In the genomic region with DNA sequence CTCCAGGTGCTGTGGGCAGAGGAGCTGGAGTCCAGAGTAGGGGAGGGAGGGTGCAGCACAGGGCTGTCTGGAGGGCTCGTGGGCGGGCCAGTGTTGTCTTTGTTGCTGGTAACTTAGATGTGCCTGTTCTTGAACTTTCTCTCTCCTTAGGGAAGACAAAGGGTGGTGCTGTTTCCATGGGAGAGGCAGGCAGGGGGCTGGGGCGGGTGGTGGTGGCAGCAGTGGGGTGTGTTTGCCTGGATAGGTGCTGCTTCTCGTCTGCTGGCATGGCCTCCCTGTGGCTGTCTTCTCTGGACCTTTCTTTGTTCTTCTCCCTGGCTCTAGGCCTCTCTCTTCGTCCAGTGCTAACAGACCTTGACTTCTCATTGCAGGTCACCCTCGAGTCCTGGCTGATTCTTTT, we compare ENCODE assay signal across 1 cellular context.
TF ChIP-seq lines count a peak whose summit lies in the region.

No MANE protein-coding gene starts in this region.

TF ChIP-seq in GM23338, 12 proteins besides CTCF, POLR2A, EP300 and RAD21 (continued from another document):
- no peak for TF ChIP-seq EZH2 (IDR thresholded peaks at IDR 0.05; ENCODE audit: low read depth, unreplicated experiment)
- TF ChIP-seq POLR2AphosphoS5 (IDR thresholded peaks at IDR 0.05; ENCODE audit: low read depth), result no peak
